ENCODE assay signal across 8 cellular contexts in the genomic region with DNA sequence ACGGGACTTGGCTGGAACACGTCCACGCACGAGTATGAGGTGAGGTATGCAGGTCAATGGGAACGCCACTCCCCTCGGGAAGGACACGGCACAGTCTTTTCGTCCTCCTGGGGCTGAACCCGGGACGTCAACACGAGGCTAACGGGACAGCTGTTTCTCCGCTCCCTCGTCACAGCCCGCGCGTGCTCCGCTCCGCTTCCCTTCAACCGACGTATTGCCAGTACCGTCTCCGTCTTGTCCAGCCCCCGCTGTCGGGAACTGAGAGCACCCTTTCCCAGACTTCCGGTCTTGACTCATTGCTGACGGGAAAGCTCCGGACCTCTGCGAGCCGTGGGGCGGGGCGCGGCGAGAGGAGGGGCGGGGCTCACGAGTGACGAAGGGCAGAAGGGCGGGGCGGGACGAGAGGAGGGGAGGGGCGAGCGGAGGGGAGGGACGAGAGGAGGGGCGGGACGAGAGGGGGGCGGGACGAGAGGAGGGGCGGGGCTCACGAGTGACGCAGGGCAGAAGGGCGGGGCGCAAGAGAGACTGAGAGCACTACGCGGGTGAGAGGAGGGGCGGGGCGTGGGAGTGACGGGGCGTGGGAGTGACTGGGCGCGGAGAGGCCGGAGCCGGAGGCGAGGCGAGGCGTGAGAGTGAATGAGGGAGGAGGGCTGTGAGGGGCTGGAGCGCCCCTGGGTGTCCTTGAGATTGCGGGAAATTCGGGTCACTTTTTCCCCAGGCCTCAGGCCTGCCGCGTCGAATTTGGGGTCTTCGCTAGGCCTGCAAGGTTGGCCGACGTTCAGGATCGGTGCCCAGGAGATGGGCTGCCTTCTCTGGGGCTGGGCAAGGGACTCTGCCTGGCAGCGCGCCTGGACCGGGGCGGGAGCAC. TPM values are rescaled to one million over a fixed set of nuclear protein-coding genes. Genes with fewer than 3 reads are reported as not detected.
A peak's percentile ranks its signal among the peaks of the same experiment; 100 is the strongest.
DNase-seq lines count a peak whose midpoint lies in the region; ATAC-seq and TF ChIP-seq lines count a peak whose summit lies in the region.

No MANE protein-coding gene starts in this region.

- H3K36me3 Mint-ChIP-seq in T-helper 1 cell treated with Interleukin-12 subunit alpha and Interleukin-12 subunit beta and Interleukin-4 antibody, amounts not matched to agents 30 μg/mL and 1 μg/mL, for 36 hours (ENCODE audit: low read depth), result peaks cover 3% of the 10 kb centered on the region

- H3K27ac Mint-ChIP-seq in T-helper 1 cell treated with Interleukin-12 subunit alpha and Interleukin-12 subunit beta and Interleukin-4 antibody, amounts not matched to agents 30 μg/mL and 1 μg/mL, for 36 hours, result peak overlapping the region; percentile 96

- DNase-seq in NCI-H1694 treated with DMSO at 0.1 percent for 48 hours (lab: John Stamatoyannopoulos, UW) (peak; percentile 87), amygdala (lab: John Stamatoyannopoulos, UW) (peak; percentile 36 to 100 (median 96)), left ventricle myocardium inferior (peak; percentile 98), prostate gland (ENCODE audit: low spot score) (peak; percentile 97), ureter (ENCODE audit: low spot score) (peak; percentile 98)

- no peak for TF ChIP-seq CTCF in left ventricle myocardium inferior (IDR thresholded peaks at IDR 0.05; ENCODE audit: borderline replicate concordance)
- no peak for TF ChIP-seq CTCF in prostate gland (IDR thresholded peaks at IDR 0.05)

- ATAC-seq in GM18499 (IDR thresholded peaks at IDR 0.05; ENCODE audit: insufficient read depth, unreplicated experiment) (peak; percentile 50), HG02938 (IDR thresholded peaks at IDR 0.05; ENCODE audit: unreplicated experiment) (peak; percentile 73)

- H3K4me3 ChIP-seq in left ventricle myocardium inferior (peak overlapping the region; percentile 75), prostate gland (peak overlapping the region; percentile 51 to 61)

- H3K27ac ChIP-seq in left ventricle myocardium inferior (replicated peaks), result peak overlapping the region; percentile 97
- H3K27ac ChIP-seq in prostate gland, result peak overlapping the region; percentile 88

- peaks cover 38% of the 10 kb centered on the region for H3K4me1 Mint-ChIP-seq in T-helper 1 cell treated with Interleukin-12 subunit alpha and Interleukin-12 subunit beta and Interleukin-4 antibody, amounts not matched to agents 30 μg/mL and 1 μg/mL, for 36 hours (ENCODE audit: low read depth)

- peak overlapping the region; percentile 90 for H3K4me3 Mint-ChIP-seq in T-helper 1 cell treated with Interleukin-12 subunit alpha and Interleukin-12 subunit beta and Interleukin-4 antibody, amounts not matched to agents 30 μg/mL and 1 μg/mL, for 36 hours

- H3K27me3 ChIP-seq in left ventricle myocardium inferior (ENCODE audit: low read depth) (no peaks in the 10 kb centered on the region), prostate gland (replicated peaks; ENCODE audit: insufficient read depth) (no peaks in the 10 kb centered on the region)

- no peaks in the 10 kb centered on the region for H3K27me3 Mint-ChIP-seq in T-helper 1 cell treated with Interleukin-12 subunit alpha and Interleukin-12 subunit beta and Interleukin-4 antibody, amounts not matched to agents 30 μg/mL and 1 μg/mL, for 36 hours (ENCODE audit: low read depth)

- H3K36me3 ChIP-seq in left ventricle myocardium inferior (no peaks in the 10 kb centered on the region), prostate gland (no peaks in the 10 kb centered on the region)

- WGBS in prostate gland, result 2% methylated on average over 79 of the region's 79 CpGs

- TF ChIP-seq POLR2A in prostate gland (IDR thresholded peaks at IDR 0.05), result peak; percentile 94

- H3K9me3 Mint-ChIP-seq in T-helper 1 cell treated with Interleukin-12 subunit alpha and Interleukin-12 subunit beta and Interleukin-4 antibody, amounts not matched to agents 30 μg/mL and 1 μg/mL, for 36 hours, result no peaks in the 10 kb centered on the region

- intact Hi-C loops in left ventricle myocardium inferior (cut with micrococcal nuclease) (loop anchor here (10.0 kb wide), 1 partner anchor 165 kb away; the partner anchor contains the start of genes APOA2 and TOMM40L), prostate gland (cut with DNase I) (loop anchor here (5.0 to 10.0 kb wide), 2 partner anchors 75 to 188 kb away; partner anchors contain the start of genes NDUFS2 and SDHC)

- H3K4me1 ChIP-seq in left ventricle myocardium inferior (peaks cover 14% of the 10 kb centered on the region), prostate gland (replicated peaks) (no peaks in the 10 kb centered on the region)

- H3K9me3 ChIP-seq in left ventricle myocardium inferior (replicated peaks), result no peaks in the 10 kb centered on the region
- H3K9me3 ChIP-seq in prostate gland, result no peaks in the 10 kb centered on the region

RNA-seq across cellular contexts. Expression of gene CFAP126, which starts 22.2 kb away (rescaled TPM):
- total RNA-seq in left ventricle myocardium inferior (not detected), prostate gland (not detected), ureter (not detected)

Comparison
In these comparisons a context has a peak if more than half of its experiments do, and no peak if none do; other contexts are left out.
1. Peak in every context shown above with its lines: DNase-seq, ATAC-seq, H3K4me3 ChIP-seq and H3K27ac ChIP-seq.